8 cellular contexts compared by ENCODE assay signal in genomic region chr2:118046628-118047210, GRCh38. TPM values are rescaled to one million over a fixed set of nuclear protein-coding genes. Genes with fewer than 3 reads are reported as not detected.
DNase-seq lines count a peak whose midpoint lies in the region; ATAC-seq and TF ChIP-seq lines count a peak whose summit lies in the region.

No MANE protein-coding gene starts in this region.

- DNase-seq in EL = peak; percentile 35
- peak; percentile 48 for DNase-seq in RWPE1 (ENCODE audit: low spot score)
- peak; percentile 69 for DNase-seq in fibroblast of pulmonary artery (ENCODE audit: low read depth)
- no peak for DNase-seq in sciatic nerve (ENCODE audit: low spot score)
- no peak for DNase-seq in NCI-H187 (lab: John Stamatoyannopoulos, UW)
- no peak for DNase-seq in HK-2 (ENCODE audit: unreplicated experiment)
- no peak for DNase-seq in activated CD4-positive, CD25-positive, alpha-beta regulatory T cell (lab: John Stamatoyannopoulos, UW)

- intact Hi-C loops in sciatic nerve (cut with DNase I) = loop anchor here (5.0 kb wide), 1 partner anchor 811 kb away; no protein-coding TSS in a partner anchor

- ATAC-seq in sciatic nerve = peak; percentile 64

- no peak for TF ChIP-seq EP300 in Ishikawa (IDR thresholded peaks at IDR 0.05; ENCODE audit: borderline replicate concordance)

- H3K27ac ChIP-seq in RWPE1 = no peak overlapping the region

- POLR2A ChIA-PET in RWPE1 (lab: Yijun Ruan, JAX; ENCODE audit: low non-redundant PET) = no interaction called here

- CTCF ChIA-PET in RWPE1 (lab: Yijun Ruan, JAX) = interaction anchor here (0.5 to 2.9 kb wide), 17 partner anchors 8 to 1362 kb away, joined by 3 to 18 read pairs (median 4); partner anchors contain the start of gene INSIG2

- TF ChIP-seq CTCF in RWPE1 (conservative IDR thresholded peaks at IDR 0.05; ENCODE audit: low read depth) (peak; percentile 66), fibroblast of pulmonary artery (IDR thresholded peaks at IDR 0.05; ENCODE audit: low read length, missing control alignments) (peak; percentile 70)

- TF ChIP-seq RAD21 in Ishikawa (IDR thresholded peaks at IDR 0.05; ENCODE audit: low read depth) = peak; percentile 78

- no peak overlapping the region for H3K4me3 ChIP-seq in fibroblast of pulmonary artery (replicated peaks; ENCODE audit: low read depth, low read length)

TF ChIP-seq in Ishikawa, 13 proteins besides CTCF, POLR2A, EP300 and RAD21:
- TF ChIP-seq TAF1 (IDR thresholded peaks at IDR 0.05; ENCODE audit: low read depth) = no peak
- TF ChIP-seq NFIC (IDR thresholded peaks at IDR 0.05) = no peak
- no peak for TF ChIP-seq TCF12 (IDR thresholded peaks at IDR 0.05; ENCODE audit: low read depth)
- TF ChIP-seq REST (IDR thresholded peaks at IDR 0.05; ENCODE audit: low read depth) = no peak
- no peak for TF ChIP-seq CREB1 (IDR thresholded peaks at IDR 0.05; ENCODE audit: low read depth)
- no peak for TF ChIP-seq MAX (IDR thresholded peaks at IDR 0.05)
- no peak for TF ChIP-seq FOXM1 (IDR thresholded peaks at IDR 0.05; ENCODE audit: borderline replicate concordance, low read depth)
- TF ChIP-seq ZBTB7A (IDR thresholded peaks at IDR 0.05; ENCODE audit: low read depth) = no peak
- TF ChIP-seq USF1 (IDR thresholded peaks at IDR 0.05) = no peak
- TF ChIP-seq CEBPB (IDR thresholded peaks at IDR 0.05) = no peak
- TF ChIP-seq TEAD4 (IDR thresholded peaks at IDR 0.05) = no peak
- no peak for TF ChIP-seq EGR1 (IDR thresholded peaks at IDR 0.05)
- TF ChIP-seq YY1 (IDR thresholded peaks at IDR 0.05; ENCODE audit: low read depth) = no peak

RNA-seq across cellular contexts. Expression of gene CCDC93, which starts 32.8 kb away (rescaled TPM):
- total RNA-seq in sciatic nerve = 44.2 TPM

RNA-seq across cellular contexts. Expression of gene INSIG2, which starts 41.6 kb away (rescaled TPM):
- total RNA-seq in sciatic nerve = 23.2 TPM

Comparison
In these comparisons a context has a peak if more than half of its experiments do, and no peak if none do; other contexts are left out.
1. DNase-seq: peak in EL (single experiment), RWPE1 (single experiment) and fibroblast of pulmonary artery (single experiment); none in sciatic nerve (single experiment), NCI-H187 (0 of 2), HK-2 (single experiment) and activated CD4-positive, CD25-positive, alpha-beta regulatory T cell (0 of 4).